8 cellular contexts compared by ENCODE assay signal in genomic region chr7:114085313-114085591, GRCh38.
A peak's percentile ranks its signal among the peaks of the same experiment; 100 is the strongest.
DNase-seq lines count a peak whose midpoint lies in the region; ATAC-seq, FAIRE-seq and TF ChIP-seq lines count a peak whose summit lies in the region.

No MANE protein-coding gene starts in this region.

- no peaks in the 10 kb centered on the region for H3K9me3 ChIP-seq in SK-N-MC (ENCODE audit: low read depth, low read length)

- H3K36me3 ChIP-seq in SK-N-MC (ENCODE audit: insufficient read depth, low read length): no peaks in the 10 kb centered on the region
- H3K36me3 ChIP-seq in rectal smooth muscle tissue (ENCODE audit: control insufficient read depth, insufficient read depth, low read length): no peaks in the 10 kb centered on the region

- no peak for FAIRE-seq in H54 (lab: Jason Lieb, UNC)

- no peak for DNase-seq in SK-N-MC (ENCODE audit: low read depth, low spot score)
- DNase-seq in foreskin keratinocyte: no peak
- DNase-seq in H54 (ENCODE audit: insufficient read length, low spot score): no peak
- DNase-seq in SHP77 (lab: John Stamatoyannopoulos, UW): no peak
- no peak for DNase-seq in GM10266 (ENCODE audit: extremely low spot score)
- DNase-seq in NCI-H146 treated with DMSO at 0.1 percent for 48 hours (lab: John Stamatoyannopoulos, UW; ENCODE audit: unreplicated experiment): no peak

- H3K27me3 ChIP-seq in foreskin keratinocyte (peaks cover 37% of the 10 kb centered on the region), rectal smooth muscle tissue (ENCODE audit: control insufficient read depth, insufficient read depth, low read length) (no peaks in the 10 kb centered on the region)

- TF ChIP-seq CTCF in foreskin keratinocyte (conservative IDR thresholded peaks at IDR 0.05): no peak
- no peak for TF ChIP-seq CTCF in GM10266 (IDR thresholded peaks at IDR 0.05; ENCODE audit: control insufficient read depth, insufficient read depth, low read depth, missing control alignments)

- no peaks in the 10 kb centered on the region for H3K4me1 ChIP-seq in foreskin keratinocyte
- H3K4me1 ChIP-seq in rectal smooth muscle tissue (ENCODE audit: control insufficient read depth, insufficient read depth, low read length): peaks cover 4% of the 10 kb centered on the region

- H3K27ac ChIP-seq in SK-N-MC (peak overlapping the region; percentile 89), foreskin keratinocyte (no peak overlapping the region), rectal smooth muscle tissue (ENCODE audit: low read depth, low read length) (peak overlapping the region; percentile 98)

- no peak for TF ChIP-seq POLR2A in H54 (IDR thresholded peaks at IDR 0.05; ENCODE audit: low read depth, low read length)

- ATAC-seq in GM21515 (IDR thresholded peaks at IDR 0.05; ENCODE audit: unreplicated experiment) (peak; percentile 31), foreskin keratinocyte (peak; percentile 19)

- peak overlapping the region; percentile 97 for H3K4me3 ChIP-seq in SK-N-MC
- H3K4me3 ChIP-seq in rectal smooth muscle tissue (ENCODE audit: low read length): peak overlapping the region; percentile 89

- H3K9ac ChIP-seq in SK-N-MC (ENCODE audit: insufficient read length) (peak overlapping the region; percentile 84), rectal smooth muscle tissue (ENCODE audit: low read length) (peak overlapping the region; percentile 35)
